Comparison of ENCODE assay signal across 8 cellular contexts in genomic region chr5:91219803-91220371, GRCh38.
A peak's percentile ranks its signal among the peaks of the same experiment; 100 is the strongest.
DNase-seq lines count a peak whose midpoint lies in the region; ATAC-seq, FAIRE-seq and TF ChIP-seq lines count a peak whose summit lies in the region.

No MANE protein-coding gene starts in this region.

- no peak overlapping the region for H2BK5ac ChIP-seq in H1 (ENCODE audit: low read depth, low read length)

- no peaks in the 10 kb centered on the region for H3K36me3 ChIP-seq in H1 (ENCODE audit: control insufficient read depth in 2 of 4, insufficient read depth in 4 of 4, low read length in 3 of 4)

- H3K23me2 ChIP-seq in H1 (ENCODE audit: low read depth, low read length) = no peaks in the 10 kb centered on the region

- no peak for TF ChIP-seq POLR2A in H1 (IDR thresholded peaks at IDR 0.05; ENCODE audit: control extremely low read depth in 1 of 2, low read depth in 2 of 2, low read length in 2 of 2)

- no peak overlapping the region for H4K91ac ChIP-seq in H1 (replicated peaks; ENCODE audit: insufficient read length, low read length)

- no peaks in the 10 kb centered on the region for H3K36me3 Mint-ChIP-seq in activated CD4-positive, alpha-beta T cell treated with anti-CD3 and anti-CD28 coated beads for 36 hours (ENCODE audit: low read depth)
- H3K36me3 Mint-ChIP-seq in natural killer cell (no peaks in the 10 kb centered on the region), glutamatergic neuron (ENCODE audit: unreplicated experiment) (no peaks in the 10 kb centered on the region)

- H3K14ac ChIP-seq in H1 (ENCODE audit: insufficient read length) = no peak overlapping the region

- CTCF ChIA-PET in activated CD4-positive, alpha-beta T cell treated with anti-CD3 and anti-CD28 coated beads for 36 hours (lab: Charles Lee) = interaction anchor here (0.6 to 3.4 kb wide), 20 partner anchors 9 to 268 kb away, joined by 3 to 113 read pairs (median 4); partner anchors contain the start of gene ARRDC3
- CTCF ChIA-PET in H1 (lab: Charles Lee; ENCODE audit: partially characterized antibody) = interaction anchor here (0.6 to 8.2 kb wide), 58 partner anchors 8 to 360 kb away, joined by 3 to 144 read pairs (median 4); partner anchors contain the start of gene ARRDC3

- intact Hi-C loops in activated CD4-positive, alpha-beta T cell treated with anti-CD3 and anti-CD28 coated beads for 36 hours (cut with DNase I, micrococcal nuclease) = loop anchor here (2.0 to 5.0 kb wide), 3 partner anchors 119 to 353 kb away; no protein-coding TSS in a partner anchor
- intact Hi-C loops in natural killer cell (cut with micrococcal nuclease) = loop anchor here (1.0 to 5.0 kb wide), 2 partner anchors 123 to 164 kb away; no protein-coding TSS in a partner anchor

- peak; percentile 56 to 60 for TF ChIP-seq RAD21 in H1 (IDR thresholded peaks at IDR 0.05 in 1 of 2, conservative IDR thresholded peaks at IDR 0.05 in 1 of 2; ENCODE audit: low read depth in 2 of 2, low read length in 2 of 2)

- H3K27me3 Mint-ChIP-seq in activated CD4-positive, alpha-beta T cell treated with anti-CD3 and anti-CD28 coated beads for 36 hours = no peaks in the 10 kb centered on the region
- peaks cover 4 to 9% of the 10 kb centered on the region in 2 donors for H3K27me3 Mint-ChIP-seq in natural killer cell (ENCODE audit: low read depth in 2 of 2)
- H3K27me3 Mint-ChIP-seq in glutamatergic neuron (ENCODE audit: unreplicated experiment) = no peaks in the 10 kb centered on the region

- peak; percentile 66 for DNase-seq in activated CD4-positive, alpha-beta T cell treated with anti-CD3 and anti-CD28 coated beads for 36 hours
- no peak for DNase-seq in activated CD4-positive, alpha-beta T cell treated with anti-CD3 and anti-CD28 coated beads for 1 hour
- peak; percentile 69 for DNase-seq in SK-MEL-5 (ENCODE audit: low read depth, low spot score)
- DNase-seq in H1 (ENCODE audit: low read depth in 1 of 2, low spot score in 2 of 2) = no peak
- no peak for DNase-seq in natural killer cell
- DNase-seq in glutamatergic neuron = no peak
- no peak for DNase-seq in GF-D8 (lab: John Stamatoyannopoulos, UW)

- no peak overlapping the region for H3K4me3 Mint-ChIP-seq in activated CD4-positive, alpha-beta T cell treated with anti-CD3 and anti-CD28 coated beads for 36 hours
- no peak overlapping the region for H3K4me3 Mint-ChIP-seq in natural killer cell
- H3K4me3 Mint-ChIP-seq in glutamatergic neuron (ENCODE audit: unreplicated experiment) = no peak overlapping the region

- H3K4me1 Mint-ChIP-seq in activated CD4-positive, alpha-beta T cell treated with anti-CD3 and anti-CD28 coated beads for 36 hours = no peaks in the 10 kb centered on the region
- peaks cover 6% of the 10 kb centered on the region in 2 donors for H3K4me1 Mint-ChIP-seq in natural killer cell
- H3K4me1 Mint-ChIP-seq in glutamatergic neuron (ENCODE audit: low read depth, unreplicated experiment) = no peaks in the 10 kb centered on the region

- no peaks in the 10 kb centered on the region for H3K9me3 Mint-ChIP-seq in activated CD4-positive, alpha-beta T cell treated with anti-CD3 and anti-CD28 coated beads for 36 hours (ENCODE audit: low read depth)
- H3K9me3 Mint-ChIP-seq in natural killer cell (no peaks in the 10 kb centered on the region), glutamatergic neuron (ENCODE audit: unreplicated experiment) (no peaks in the 10 kb centered on the region)

- H2AK5ac ChIP-seq in H1 (ENCODE audit: low read depth, low read length) = no peak overlapping the region

- no peak for TF ChIP-seq EP300 in H1 (IDR thresholded peaks at IDR 0.05; ENCODE audit: borderline replicate concordance in 1 of 2, low read depth in 2 of 2, low read length in 2 of 2)

- no peak overlapping the region for H3K4me3 ChIP-seq in H1 (ENCODE audit: extremely low read depth in 1 of 4, insufficient read depth in 2 of 4, low read depth in 3 of 4, low read length in 4 of 4)

- no peak overlapping the region for H3K23ac ChIP-seq in H1 (ENCODE audit: insufficient read length)

- H2BK120ac ChIP-seq in H1 (replicated peaks; ENCODE audit: low read depth, low read length) = no peak overlapping the region

- no peak overlapping the region for H3K9ac ChIP-seq in H1 (replicated peaks in 1 of 4; ENCODE audit: extremely low read depth in 1 of 4, low read depth in 3 of 4, low read length in 3 of 4)

- ATAC-seq in activated CD4-positive, alpha-beta T cell treated with anti-CD3 and anti-CD28 coated beads for 36 hours = peak; percentile 51
- ATAC-seq in natural killer cell (peak in 2 of 3 donors; percentile 60 to 73), GM19463 (IDR thresholded peaks at IDR 0.05; ENCODE audit: unreplicated experiment) (no peak)

- POLR2A ChIA-PET in activated CD4-positive, alpha-beta T cell treated with anti-CD3 and anti-CD28 coated beads for 36 hours (lab: Charles Lee) = interaction anchor here (0.6 to 1.5 kb wide), 4 partner anchors 12 to 165 kb away, joined by 3 to 4 read pairs (median 4); no protein-coding TSS in a partner anchor
- POLR2A ChIA-PET in H1 (lab: Charles Lee; ENCODE audit: partially characterized antibody) = interaction anchor here (1.0 to 1.9 kb wide), 4 partner anchors 16 to 164 kb away, joined by 3 to 12 read pairs (median 4); partner anchors contain the start of gene ARRDC3

- H4K5ac ChIP-seq in H1 (ENCODE audit: insufficient read length, low read depth, low read length) = no peak overlapping the region

- no peak overlapping the region for H3K27ac ChIP-seq in H1 (ENCODE audit: low read depth, low read length)

- H2BK12ac ChIP-seq in H1 (ENCODE audit: low read depth, low read length) = no peak overlapping the region

- no peaks in the 10 kb centered on the region for H3K27me3 ChIP-seq in H1 (replicated peaks in 1 of 4; ENCODE audit: control insufficient read depth in 3 of 4, extremely low read depth in 1 of 4, insufficient read depth in 3 of 4, low read length in 3 of 4)

- H3K27ac Mint-ChIP-seq in activated CD4-positive, alpha-beta T cell treated with anti-CD3 and anti-CD28 coated beads for 36 hours = no peak overlapping the region
- H3K27ac Mint-ChIP-seq in natural killer cell (peak overlapping the region in 1 of 2 donors; percentile 29), glutamatergic neuron (ENCODE audit: unreplicated experiment) (no peak overlapping the region)

- no peak overlapping the region for H3K56ac ChIP-seq in H1 (replicated peaks; ENCODE audit: insufficient read length, low read depth, low read length)

- H3K79me1 ChIP-seq in H1 (ENCODE audit: low read depth, low read length) = no peaks in the 10 kb centered on the region

- no peak overlapping the region for H3K4ac ChIP-seq in H1 (replicated peaks; ENCODE audit: insufficient read length, low read depth, low read length)

- H4K20me1 ChIP-seq in H1 (replicated peaks in 1 of 2; ENCODE audit: control insufficient read depth in 1 of 2, insufficient read depth in 2 of 2, low read length in 2 of 2) = no peaks in the 10 kb centered on the region

- no peak overlapping the region for H3K4me2 ChIP-seq in H1 (ENCODE audit: insufficient read depth in 1 of 2, low read depth in 2 of 2, low read length in 2 of 2)

- no peak for FAIRE-seq in H1 (lab: Jason Lieb, UNC)

- in situ Hi-C loops in SK-MEL-5 (cut with HindIII; ENCODE audit: low pct_unique_long_range_greater_than_20kb, low sequenced_read_pairs) = no loop called here

- H3K79me2 ChIP-seq in H1 (ENCODE audit: control insufficient read depth in 1 of 2, insufficient read depth in 2 of 2, low read length in 2 of 2) = no peaks in the 10 kb centered on the region

- H3K18ac ChIP-seq in H1 (ENCODE audit: extremely low read depth, low read length) = no peak overlapping the region

- 0 out of 2 replicates have a peak overlapping the region, but pooled peaks have one; percentile 26 for H2AFZ ChIP-seq in H1 (ENCODE audit: low read length)

- 96% methylated on average over 3 of the region's 3 CpGs; no CpG with 5 or more reads in 1 of the 2 experiments for WGBS in H1 (ENCODE audit: extremely low coverage in 1 of 2, insufficient coverage in 1 of 2, insufficient read length in 1 of 2, insufficient replicate concordance in 2 of 2, low coverage in 1 of 2, low lambda C conversion rate in 2 of 2, missing lambda C conversion rate in 1 of 2), 2 experiments

- no peak overlapping the region for H2BK15ac ChIP-seq in H1 (ENCODE audit: low read length)

- no peak overlapping the region for H4K8ac ChIP-seq in H1 (ENCODE audit: extremely low read depth, insufficient read depth, low read length)

- H2BK20ac ChIP-seq in H1 (ENCODE audit: low read length) = no peak overlapping the region

- peak in 2 of 3 experiments; percentile 47 to 59; a peak in 3 of 4 replicates for TF ChIP-seq CTCF in H1 (IDR thresholded peaks at IDR 0.05; ENCODE audit: control extremely low read depth in 1 of 3, insufficient read depth in 1 of 3, low read depth in 1 of 3, low read length in 3 of 3)
- TF ChIP-seq CTCF in natural killer cell (IDR thresholded peaks at IDR 0.05) = peak; percentile 21
- no peak for TF ChIP-seq CTCF in glutamatergic neuron (IDR thresholded peaks at IDR 0.05; ENCODE audit: partially characterized antibody, unreplicated experiment)

- no peaks in the 10 kb centered on the region for H3K4me1 ChIP-seq in H1 (replicated peaks in 1 of 4; ENCODE audit: control insufficient read depth in 3 of 4, insufficient read depth in 4 of 4, low read length in 3 of 4)

- no peaks in the 10 kb centered on the region for H3K9me3 ChIP-seq in H1 (ENCODE audit: insufficient read depth in 2 of 2, low read depth in 1 of 2, low read length in 1 of 2)

TF ChIP-seq in H1, 55 proteins besides CTCF, POLR2A, EP300 and RAD21:
- no peak for TF ChIP-seq CBX8 (IDR thresholded peaks at IDR 0.05; ENCODE audit: borderline replicate concordance, low read depth, low read length)

Comparison
In these comparisons a context has a peak if more than half of its experiments do, and no peak if none do; other contexts are left out.
1. DNase-seq: peak in activated CD4-positive, alpha-beta T cell treated with anti-CD3 and anti-CD28 coated beads for 36 hours (single experiment) and SK-MEL-5 (single experiment); none in activated CD4-positive, alpha-beta T cell treated with anti-CD3 and anti-CD28 coated beads for 1 hour (single experiment), H1 (0 of 2), natural killer cell (single experiment), glutamatergic neuron (single experiment) and GF-D8 (single experiment).